ENCODE assay signal across 8 cellular contexts in genomic region chr1:37989381-37989930, GRCh38. TPM values are rescaled to one million over a fixed set of nuclear protein-coding genes. Genes with fewer than 3 reads are reported as not detected.
DNase-seq lines count a peak whose midpoint lies in the region; ATAC-seq and TF ChIP-seq lines count a peak whose summit lies in the region.

No MANE protein-coding gene starts in this region.

- in situ Hi-C loops in IMR-90 (cut with MboI; ENCODE audit: low sequenced_read_pairs) = no loop called here

- H2BK15ac ChIP-seq in IMR-90 (ENCODE audit: low read depth, low read length) = no peak overlapping the region

- H3K4me2 ChIP-seq in IMR-90 (ENCODE audit: low read depth, low read length) = peak overlapping the region; percentile 65

- H3K9me1 ChIP-seq in IMR-90 (ENCODE audit: insufficient read depth, low read length) = no peaks in the 10 kb centered on the region

- peak overlapping the region; percentile 22; the same call in 1 of the 2 replicates for H2BK120ac ChIP-seq in IMR-90 (ENCODE audit: low read depth, low read length)

- peak overlapping the region; percentile 71; the same call in 1 of the 2 replicates for H3K23ac ChIP-seq in IMR-90 (ENCODE audit: low read depth, low read length)

- H3K79me1 ChIP-seq in IMR-90 (ENCODE audit: low read depth in 1 of 2, low read length in 2 of 2) = peaks cover 15 to 23% of the 10 kb centered on the region in 2 experiments

- dilution Hi-C loops in IMR-90 (cut with HindIII; ENCODE audit: low sequenced_read_pairs, unreplicated experiment) = no loop called here

- H4K91ac ChIP-seq in IMR-90 (ENCODE audit: insufficient read depth, low read depth, low read length) = peak overlapping the region; percentile 44

- peak overlapping the region; percentile 96 for H2AK9ac ChIP-seq in IMR-90 (replicated peaks; ENCODE audit: low read depth, low read length, poor library complexity)

- H3K9me3 Mint-ChIP-seq in endodermal cell = no peaks in the 10 kb centered on the region

- intact Hi-C loops in IMR-90 (cut with micrococcal nuclease) = no loop called here

- H2BK5ac ChIP-seq in IMR-90 (ENCODE audit: low read depth, low read length, poor library complexity, severe bottlenecking) = peak overlapping the region; percentile 23

- peak overlapping the region; percentile 91 for H2AFZ ChIP-seq in IMR-90 (replicated peaks; ENCODE audit: low read length, poor library complexity)

- POLR2A ChIA-PET in IMR-90 (lab: Charles Lee; ENCODE audit: unreplicated experiment) = no interaction called here

- no TSS peak for BruUV-seq in IMR-90 (replicated peaks; lab: Mats Ljungman, UMichigan)

- H3K56ac ChIP-seq in IMR-90 (ENCODE audit: extremely low read depth, insufficient read depth, low read length) = peak overlapping the region; percentile 64; the same call in 1 of the 2 replicates

- ATAC-seq in GM21390 (IDR thresholded peaks at IDR 0.05; ENCODE audit: unreplicated experiment) (peak; percentile 26), IMR-90 (ENCODE audit: low read depth) (peak; percentile 44)

- H3K27ac ChIP-seq in IMR-90 (ENCODE audit: insufficient read depth, low read length) = peak overlapping the region; percentile 64
- peak overlapping the region; percentile 66 for H3K27ac ChIP-seq in endodermal cell (ENCODE audit: low read depth, low read length)
- peak overlapping the region; percentile 80 for H3K27ac ChIP-seq in muscle layer of duodenum (ENCODE audit: low read length)

- TF ChIP-seq CTCF in IMR-90 (conservative IDR thresholded peaks at IDR 0.05; ENCODE audit: low read depth, low read length) (no peak), endodermal cell (conservative IDR thresholded peaks at IDR 0.05) (no peak)

- H3K9me3 ChIP-seq in IMR-90 (ENCODE audit: control insufficient read depth, insufficient read depth, low read length) (no peaks in the 10 kb centered on the region), endodermal cell (ENCODE audit: control insufficient read depth, low read length) (no peaks in the 10 kb centered on the region), muscle layer of duodenum (ENCODE audit: control insufficient read depth in 1 of 2, low read length in 2 of 2) (no peaks in the 10 kb centered on the region)

- CTCF ChIA-PET in IMR-90 (lab: Yijun Ruan, JAX) = interaction anchor here (0.6 to 1.3 kb wide), 5 partner anchors 11 to 35 kb away, joined by 3 to 8 read pairs (median 4); no protein-coding TSS in a partner anchor

- H3K4me1 ChIP-seq in IMR-90 (ENCODE audit: control insufficient read depth, insufficient read depth, low read length) (no peaks in the 10 kb centered on the region), endodermal cell (ENCODE audit: control insufficient read depth, insufficient read depth, low read length) (no peaks in the 10 kb centered on the region), muscle layer of duodenum (ENCODE audit: control insufficient read depth in 1 of 2, insufficient read depth in 2 of 2, low read length in 2 of 2) (peaks cover 0 to 20% of the 10 kb centered on the region in 2 donors)

- peaks cover 29% of the 10 kb centered on the region for H3K36me3 Mint-ChIP-seq in endodermal cell (ENCODE audit: low read depth)

- H2AK5ac ChIP-seq in IMR-90 (ENCODE audit: low read depth, low read length) = peak overlapping the region; percentile 65

- no peaks in the 10 kb centered on the region; the same call in 1 of the 2 replicates for H4K20me1 ChIP-seq in IMR-90 (ENCODE audit: insufficient read depth, low read length)

- H4K8ac ChIP-seq in IMR-90 (ENCODE audit: low read depth in 2 of 2, low read length in 2 of 2) = peak overlapping the region in 1 of 2 experiments; percentile 89; a peak in 2 of 4 replicates

- peak overlapping the region; percentile 82 for H3K14ac ChIP-seq in IMR-90 (replicated peaks; ENCODE audit: low read depth, low read length)

- H3K27me3 ChIP-seq in IMR-90 (ENCODE audit: control insufficient read depth, insufficient read depth, low read length) = no peaks in the 10 kb centered on the region
- H3K27me3 ChIP-seq in endodermal cell (ENCODE audit: control insufficient read depth, insufficient read depth, low read length, poor library complexity, severe bottlenecking) = no peaks in the 10 kb centered on the region
- H3K27me3 ChIP-seq in muscle layer of duodenum (ENCODE audit: low read depth, low read length) = no peaks in the 10 kb centered on the region

- H3K9ac ChIP-seq in IMR-90 (ENCODE audit: low read depth, low read length) = peak overlapping the region; percentile 81
- H3K9ac ChIP-seq in endodermal cell (ENCODE audit: extremely low read depth, low read length, poor library complexity, severe bottlenecking) = peak overlapping the region; percentile 85

- H3K4me3 Mint-ChIP-seq in endodermal cell = peak overlapping the region; percentile 96

- H3K27me3 Mint-ChIP-seq in endodermal cell (ENCODE audit: insufficient read depth) = no peaks in the 10 kb centered on the region

- TF ChIP-seq POLR2A in IMR-90 (IDR thresholded peaks at IDR 0.05; ENCODE audit: low read depth, low read length) = no peak

- H3K4me3 ChIP-seq in IMR-90 (ENCODE audit: insufficient read depth, low read depth, low read length) = peak overlapping the region; percentile 57
- peak overlapping the region; percentile 95 for H3K4me3 ChIP-seq in endodermal cell (ENCODE audit: low read length)
- H3K4me3 ChIP-seq in muscle layer of duodenum (ENCODE audit: low read depth in 1 of 2, low read length in 2 of 2) = peak overlapping the region; percentile 87 to 93

- peak overlapping the region; percentile 61 for H3K4ac ChIP-seq in IMR-90 (ENCODE audit: low read depth, low read length)

- no peak overlapping the region for H2BK20ac ChIP-seq in IMR-90 (ENCODE audit: low read depth, low read length)

- no peak overlapping the region for H3K18ac ChIP-seq in IMR-90 (ENCODE audit: low read depth, low read length)

- no peak for TF ChIP-seq RAD21 in IMR-90 (IDR thresholded peaks at IDR 0.05; ENCODE audit: low read length)

- peak; percentile 47 for DNase-seq in D341Med (ENCODE audit: low spot score)
- DNase-seq in IMR-90 = peak; percentile 23
- DNase-seq in activated CD4-positive, alpha-beta T cell treated with anti-CD3 and anti-CD28 coated beads for 48 hours = peak; percentile 56
- peak; percentile 73 for DNase-seq in endodermal cell
- no peak for DNase-seq in NCI-H2196 treated with DMSO at 0.1 percent for 48 hours (lab: John Stamatoyannopoulos, UW; ENCODE audit: unreplicated experiment)
- DNase-seq in effector CD8-positive, alpha-beta T cell (lab: John Stamatoyannopoulos, UW) = no peak

- H3K36me3 ChIP-seq in IMR-90 (ENCODE audit: control insufficient read depth, insufficient read depth, low read length) (peaks cover 7% of the 10 kb centered on the region; the same call in 1 of the 2 replicates), endodermal cell (ENCODE audit: control insufficient read depth, insufficient read depth, low read length) (peaks cover 45% of the 10 kb centered on the region), muscle layer of duodenum (ENCODE audit: control insufficient read depth in 1 of 2, insufficient read depth in 2 of 2, low read length in 2 of 2) (peaks cover 21 to 32% of the 10 kb centered on the region in 2 donors)

- H3K27ac Mint-ChIP-seq in endodermal cell = peak overlapping the region; percentile 95

- WGBS in IMR-90 (ENCODE audit: extremely low coverage in 2 of 2, insufficient read length in 1 of 2), 2 experiments = 1% methylated on average over 17 of the region's 30 CpGs; no CpG with 5 or more reads in 1 of the 2 experiments
- WGBS in endodermal cell (ENCODE audit: insufficient coverage in 1 of 2, insufficient read length in 1 of 2), 2 experiments = 0 to 1% methylated on average over 20 to 30 of the region's 30 CpGs

- H3K4me1 Mint-ChIP-seq in endodermal cell = peaks cover 5% of the 10 kb centered on the region

- peak overlapping the region; percentile 14; the same call in 1 of the 2 replicates for H4K5ac ChIP-seq in IMR-90 (ENCODE audit: low read depth, low read length)

TF ChIP-seq in IMR-90, 13 proteins besides CTCF, POLR2A, EP300 and RAD21 (continues in another document):
- TF ChIP-seq MAFK (IDR thresholded peaks at IDR 0.05; ENCODE audit: low read depth, low read length) (no peak), NFE2L2 (IDR thresholded peaks at IDR 0.05; ENCODE audit: low read depth, low read length) (no peak), MXI1 (IDR thresholded peaks at IDR 0.05; ENCODE audit: borderline replicate concordance, low read depth, low read length) (no peak; the same call in 1 of the 2 replicates), BHLHE40 (IDR thresholded peaks at IDR 0.05; ENCODE audit: low read depth, low read length) (no peak)

RNA-seq across cellular contexts. Expression of gene SF3A3, which starts 0.4 kb away (rescaled TPM):
- 90.0 and 109 TPM in 2 replicates for total RNA-seq in IMR-90 (2012; rRNA removed)
- 35.7 and 39.9 TPM in 2 replicates for polyA plus RNA-seq in IMR-90 (2012; rRNA removed)
- polyA plus RNA-seq in IMR-90 (2012; cell fraction: cytosol; rRNA removed) = 7.2 and 42.6 TPM in 2 replicates
- 10.4 and 48.2 TPM in 2 replicates for polyA plus RNA-seq in IMR-90 (2012; cell fraction: nucleus; rRNA removed; ENCODE audit: low replicate concordance)
- total RNA-seq in endodermal cell = 10 to 100 TPM; 89.3 to 97.0 TPM
- polyA plus RNA-seq in endodermal cell (2013, experiment 1 of 2) = 86.4 TPM
- polyA plus RNA-seq in endodermal cell (2013, experiment 2 of 2) = 84.4 TPM

RNA-seq across cellular contexts. Expression of gene FHL3, which starts 15.9 kb away (rescaled TPM):
- total RNA-seq in IMR-90 (2012; rRNA removed) (7.2 and 11.5 TPM in 2 replicates), endodermal cell (10 to 100 TPM; 20.5 to 20.6 TPM)
- 26.0 and 27.1 TPM in 2 replicates for polyA plus RNA-seq in IMR-90 (2012; rRNA removed)
- 25.2 and 47.0 TPM in 2 replicates for polyA plus RNA-seq in IMR-90 (2012; cell fraction: cytosol; rRNA removed)
- polyA plus RNA-seq in IMR-90 (2012; cell fraction: nucleus; rRNA removed; ENCODE audit: low replicate concordance) = 24.2 and 52.9 TPM in 2 replicates
- 22.3 TPM for polyA plus RNA-seq in endodermal cell (2013, experiment 1 of 2)
- polyA plus RNA-seq in endodermal cell (2013, experiment 2 of 2) = 22.3 TPM

RNA-seq across cellular contexts. Expression of gene UTP11, which starts 23.1 kb away (rescaled TPM):
- total RNA-seq in IMR-90 (2012; rRNA removed) = 27.8 and 58.3 TPM in 2 replicates
- polyA plus RNA-seq in IMR-90 (2012; rRNA removed) = 19.3 and 22.0 TPM in 2 replicates
- polyA plus RNA-seq in IMR-90 (2012; cell fraction: cytosol; rRNA removed) = 7.2 and 12.9 TPM in 2 replicates
- polyA plus RNA-seq in IMR-90 (2012; cell fraction: nucleus; rRNA removed; ENCODE audit: low replicate concordance) = 2.1 and 14.6 TPM in 2 replicates
- total RNA-seq in endodermal cell = 10 to 100 TPM; 40.9 to 46.3 TPM
- polyA plus RNA-seq in endodermal cell (2013, experiment 1 of 2) = 50.0 TPM
- polyA plus RNA-seq in endodermal cell (2013, experiment 2 of 2) = 54.7 TPM

RNA-seq across cellular contexts. Expression of gene INPP5B, which starts 42.6 kb away (rescaled TPM):
- 17.2 and 20.4 TPM in 2 replicates for total RNA-seq in IMR-90 (2012; rRNA removed)
- polyA plus RNA-seq in IMR-90 (2012; rRNA removed) = 8.0 and 9.4 TPM in 2 replicates
- 4.2 and 4.5 TPM in 2 replicates for polyA plus RNA-seq in IMR-90 (2012; cell fraction: cytosol; rRNA removed)
- 11.0 and 21.5 TPM in 2 replicates for polyA plus RNA-seq in IMR-90 (2012; cell fraction: nucleus; rRNA removed; ENCODE audit: low replicate concordance)
- 10 to 100 TPM; 19.9 to 21.4 TPM for total RNA-seq in endodermal cell
- 15.5 TPM for polyA plus RNA-seq in endodermal cell (2013, experiment 1 of 2)
- 14.5 TPM for polyA plus RNA-seq in endodermal cell (2013, experiment 2 of 2)

RNA-seq across cellular contexts. Expression of gene POU3F1, which starts 57.1 kb away (rescaled TPM):
- not detected in 2 replicates for total RNA-seq in IMR-90 (2012; rRNA removed)
- not detected in 2 replicates for polyA plus RNA-seq in IMR-90 (2012; rRNA removed)
- 0.03 TPM in 1 of 2 replicates, not detected in the other for polyA plus RNA-seq in IMR-90 (2012; cell fraction: cytosol; rRNA removed)
- polyA plus RNA-seq in IMR-90 (2012; cell fraction: nucleus; rRNA removed; ENCODE audit: low replicate concordance) = 0.03 TPM in 1 of 2 replicates, not detected in the other
- under 1 TPM; 0.20 to 0.46 TPM for total RNA-seq in endodermal cell
- 9.7 TPM for polyA plus RNA-seq in endodermal cell (2013, experiment 1 of 2)
- polyA plus RNA-seq in endodermal cell (2013, experiment 2 of 2) = 8.6 TPM

Comparison
In these comparisons a context has a peak if more than half of its experiments do, and no peak if none do; other contexts are left out.
1. DNase-seq: peak in D341Med (single experiment), IMR-90 (single experiment), activated CD4-positive, alpha-beta T cell treated with anti-CD3 and anti-CD28 coated beads for 48 hours (single experiment) and endodermal cell (single experiment); none in NCI-H2196 treated with DMSO at 0.1 percent for 48 hours (single experiment) and effector CD8-positive, alpha-beta T cell (single experiment).
2. Peak in every context shown above with its lines, with median percentiles within 50 percentile points of each other: H3K27ac ChIP-seq and H3K4me3 ChIP-seq.